ENCODE assay signal across 20 cellular contexts in genomic region chr1:85025940-85026339, GRCh38. TPM values are rescaled to one million over a fixed set of nuclear protein-coding genes. Genes with fewer than 3 reads are reported as not detected.
"Had no signal": no experiment of that assay in that cellular context is flagged by ENCODE, and none has a peak within 500 bp of the region (broad histone marks: within the 10 kb centered on the region; RNA-seq: fewer than 3 reads in every experiment).

No MANE protein-coding gene starts in this region.

- H3K36me3 ChIP-seq: SJSA1 had no signal

- H3K9me3 ChIP-seq: SJSA1 had no signal

- DNase-seq: Kasumi-1, MM.1S, NCI-H1092 treated with DMSO at 0.1 percent for 48 hours, NCI-H1436, NCI-H187, NCI-H2029, NCI-H2081 treated with DMSO at 0.1 percent for 48 hours, NCI-H2171, NCI-H226, NCI-H446 treated with DMSO at 0.1 percent for 48 hours, NCI-H510A treated with DMSO at 0.1 percent for 48 hours, NCI-H526, Right ventricle myocardium superior, RPMI8226, SIG-M5 had no signal

- H3K4me3 ChIP-seq: K562, SJSA1, SK-N-MC had no signal

- H3K27ac ChIP-seq: KMS-11, SJSA1, SK-N-MC had no signal

- H3K4me2 ChIP-seq: KMS-11 had no signal

- FAIRE-seq: K562, RCC 7860 had no signal

- H3K9ac ChIP-seq: KMS-11 had no signal

- H3K4me1 ChIP-seq: SJSA1 had no signal

- ATAC-seq: K562 had no signal

RNA-seq across cellular contexts. Expression of gene MCOLN3, which starts 22.4 kb away (rescaled TPM):
- total RNA-seq: K562 had no signal

RNA-seq across cellular contexts. Expression of gene MCOLN2, which starts 29.0 kb away (rescaled TPM):
- polyA plus RNA-seq: K562 had no signal
